27 cellular contexts compared by ENCODE assay signal in genomic region chr15:55348281-55348778, GRCh38. TPM values are rescaled to one million over a fixed set of nuclear protein-coding genes. Genes with fewer than 3 reads are reported as not detected.
"Had no signal": no experiment of that assay in that cellular context is flagged by ENCODE, and none has a peak within 500 bp of the region (broad histone marks: within the 10 kb centered on the region; RNA-seq: fewer than 3 reads in every experiment).

No MANE protein-coding gene starts in this region.

- FAIRE-seq: frontal cortex had no signal

- H3K4me1 ChIP-seq: body of pancreas, colonic mucosa, right lobe of liver, testis, transverse colon had no signal

- DNase-seq: activated CD4-positive, alpha-beta T cell treated with anti-CD3 and anti-CD28 coated beads for 1 hour; activated CD4-positive, alpha-beta T cell treated with anti-CD3 and anti-CD28 coated beads, Interleukin-2, amount 50 U/mL, for 1 hour; activated CD8-positive, alpha-beta memory T cell treated with anti-CD3 and anti-CD28 coated beads, Interleukin-2, amount 10 ng/mL, durations not matched to agents 7 days and 5 days; activated CD8-positive, alpha-beta T cell treated with anti-CD3 and anti-CD28 coated beads, Interleukin-2, amount 10 ng/mL, durations not matched to agents 7 days and 5 days; activated T-cell treated with anti-CD3 and anti-CD28 coated beads, Interleukin-2, amount 50 U/mL, for 48 hours; anterior cingulate cortex; body of pancreas; cerebellar nuclear complex; colonic mucosa; effector CD8-positive, alpha-beta T cell; kidney glomerular epithelial cell; lower lobe of right lung; mucosa of descending colon; ovary; right lobe of liver; stimulated activated CD4-positive, alpha-beta T cell treated with anti-CD3 and anti-CD28 coated beads, Interleukin-2, amount 100 ng/mL, for 48 hours; stimulated activated naive CD8-positive, alpha-beta T cell treated with anti-CD3 and anti-CD28 coated beads, Interleukin-15, Interleukin-2, amounts not matched to agents 100 U/mL and 50 U/mL, for 24 hours; T1000; testis; transverse colon had no signal

- ATAC-seq: activated CD8-positive, alpha-beta memory T cell treated with anti-CD3 and anti-CD28 coated beads, Interleukin-2, amount 10 ng/mL, durations not matched to agents 7 days and 5 days; activated CD8-positive, alpha-beta T cell treated with anti-CD3 and anti-CD28 coated beads, Interleukin-2, amount 10 ng/mL, durations not matched to agents 7 days and 5 days; body of pancreas; left lobe of liver; lower lobe of right lung; mucosa of descending colon; right lobe of liver; stimulated activated naive CD8-positive, alpha-beta T cell treated with anti-CD3 and anti-CD28 coated beads, Interleukin-15, Interleukin-2, amounts not matched to agents 100 U/mL and 50 U/mL, for 24 hours had no signal

- H3K4me3 Mint-ChIP-seq: activated CD8-positive, alpha-beta memory T cell treated with anti-CD3 and anti-CD28 coated beads, Interleukin-2, amount 10 ng/mL, durations not matched to agents 7 days and 5 days; activated CD8-positive, alpha-beta T cell treated with anti-CD3 and anti-CD28 coated beads, Interleukin-2, amount 10 ng/mL, durations not matched to agents 7 days and 5 days; activated naive CD8-positive, alpha-beta T cell; nephron; T-helper 1 cell treated with Interleukin-12 subunit alpha and Interleukin-12 subunit beta and Interleukin-4 antibody, amounts not matched to agents 30 μg/mL and 1 μg/mL, for 36 hours had no signal

- H3K4me3 ChIP-seq: body of pancreas, colonic mucosa, lower lobe of right lung, mucosa of descending colon, ovary, right lobe of liver, testis, transverse colon had no signal

- H3K9me3 ChIP-seq: body of pancreas, colonic mucosa, lower lobe of right lung, mucosa of descending colon, ovary, right lobe of liver, testis, transverse colon had no signal

- H3K27me3 Mint-ChIP-seq: activated CD8-positive, alpha-beta memory T cell treated with anti-CD3 and anti-CD28 coated beads, Interleukin-2, amount 10 ng/mL, durations not matched to agents 7 days and 5 days; activated naive CD8-positive, alpha-beta T cell; progenitor cell of endocrine pancreas had no signal

- H3K4me1 Mint-ChIP-seq: activated CD8-positive, alpha-beta memory T cell treated with anti-CD3 and anti-CD28 coated beads, Interleukin-2, amount 10 ng/mL, durations not matched to agents 7 days and 5 days; nephron had no signal

- H3K27ac ChIP-seq: body of pancreas, colonic mucosa, lower lobe of right lung, ovary, right lobe of liver, testis, transverse colon had no signal

- H3K9me3 Mint-ChIP-seq: activated T-helper 2 cell treated with anti-CD3 and anti-CD28 coated beads, Interferon-gamma antibody, Interleukin-2, Interleukin-4, amounts not matched to agents 10 μg/mL and 5 μg/mL and 100 μg/mL, durations not matched to agents 14 hours and 24 hours and 36 hours; nephron; T-helper 1 cell treated with Interleukin-12 subunit alpha and Interleukin-12 subunit beta and Interleukin-4 antibody, amounts not matched to agents 30 μg/mL and 1 μg/mL, for 36 hours had no signal

- H3K36me3 ChIP-seq: colonic mucosa, ovary, right lobe of liver had no signal

- H3K27me3 ChIP-seq: body of pancreas, colonic mucosa, ovary, right lobe of liver, testis, transverse colon had no signal

- H3K27ac Mint-ChIP-seq: activated CD8-positive, alpha-beta memory T cell treated with anti-CD3 and anti-CD28 coated beads, Interleukin-2, amount 10 ng/mL, durations not matched to agents 7 days and 5 days; activated CD8-positive, alpha-beta T cell treated with anti-CD3 and anti-CD28 coated beads, Interleukin-2, amount 10 ng/mL, durations not matched to agents 7 days and 5 days; activated naive CD8-positive, alpha-beta T cell; activated T-helper 2 cell treated with anti-CD3 and anti-CD28 coated beads, Interferon-gamma antibody, Interleukin-2, Interleukin-4, amounts not matched to agents 10 μg/mL and 5 μg/mL and 100 μg/mL, durations not matched to agents 14 hours and 24 hours and 36 hours; nephron; T-helper 1 cell treated with Interleukin-12 subunit alpha and Interleukin-12 subunit beta and Interleukin-4 antibody, amounts not matched to agents 30 μg/mL and 1 μg/mL, for 36 hours had no signal

RNA-seq across cellular contexts. Expression of gene PIERCE2, which starts 60.0 kb away (rescaled TPM):
- total RNA-seq: activated CD8-positive, alpha-beta memory T cell treated with anti-CD3 and anti-CD28 coated beads, Interleukin-2, amount 10 ng/mL, durations not matched to agents 7 days and 5 days; activated CD8-positive, alpha-beta T cell treated with anti-CD3 and anti-CD28 coated beads, Interleukin-2, amount 10 ng/mL, durations not matched to agents 7 days and 5 days; activated T-helper 2 cell treated with anti-CD3 and anti-CD28 coated beads, Interferon-gamma antibody, Interleukin-2, Interleukin-4, amounts not matched to agents 10 μg/mL and 5 μg/mL and 100 μg/mL, durations not matched to agents 14 hours and 24 hours and 36 hours had no signal
